Comparison of ENCODE assay signal across 1 cellular context in the genomic region with DNA sequence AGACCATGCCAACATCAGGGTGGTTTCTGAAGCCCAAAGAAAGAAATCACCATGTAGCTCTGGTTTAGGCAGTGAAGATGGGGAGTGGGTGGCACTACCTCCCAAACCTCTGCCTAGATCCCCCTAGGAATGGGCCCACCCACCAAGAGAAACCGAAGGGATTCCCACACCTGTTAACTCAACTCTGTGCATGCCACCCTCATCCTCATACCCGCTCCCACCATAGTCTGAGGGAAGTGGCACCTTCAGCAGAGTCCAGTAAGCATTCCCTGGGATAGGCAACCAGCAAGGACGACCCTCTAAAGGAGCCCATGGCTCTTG.
A peak's percentile ranks its signal among the peaks of the same experiment; 100 is the strongest.
TF ChIP-seq lines count a peak whose summit lies in the region.

No MANE protein-coding gene starts in this region.

TF ChIP-seq in H1, 55 proteins besides CTCF, POLR2A, EP300 and RAD21:
- TF ChIP-seq KDM4A (IDR thresholded peaks at IDR 0.05; ENCODE audit: low read depth, low read length, severe bottlenecking) (no peak), SUZ12 (IDR thresholded peaks at IDR 0.05; ENCODE audit: low read length) (0 out of 2 replicates have a peak, but pooled peaks have one; percentile 26), RFX5 (IDR thresholded peaks at IDR 0.05; ENCODE audit: borderline replicate concordance, low read depth, low read length) (no peak), HDAC6 (IDR thresholded peaks at IDR 0.05; ENCODE audit: low read depth, low read length) (no peak)
